In the genomic region with DNA sequence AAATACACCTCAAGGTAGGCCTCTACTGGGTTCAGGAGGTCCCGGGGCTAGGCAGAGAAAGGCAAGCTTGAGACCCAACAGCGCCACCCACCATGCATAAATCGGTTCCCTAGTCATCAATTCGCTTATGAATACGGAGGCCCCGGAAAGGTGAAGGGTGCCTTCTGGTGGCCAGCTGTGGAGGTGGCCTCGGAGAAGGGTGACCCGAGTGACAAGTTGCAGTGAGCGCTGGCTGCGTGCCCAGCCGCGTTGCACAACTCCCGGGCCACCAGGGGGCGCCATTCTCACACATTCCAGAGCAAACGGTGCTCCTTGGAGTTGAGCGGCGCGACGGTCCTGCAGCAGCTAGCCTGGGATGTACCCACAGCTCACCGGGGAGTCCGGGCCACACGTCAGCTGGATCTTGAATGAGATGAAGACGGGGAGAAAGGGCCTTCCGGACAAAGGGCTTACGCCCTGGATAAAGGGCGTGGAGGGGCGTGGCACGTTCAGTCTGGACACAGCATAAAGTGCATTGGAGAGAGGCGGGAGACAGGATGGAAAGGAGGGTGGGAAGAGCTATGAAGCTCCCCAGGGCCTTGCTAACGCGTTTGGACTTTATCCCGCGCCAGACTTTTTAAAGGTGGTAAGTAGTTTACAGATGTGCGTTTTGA, we compare ENCODE assay signal across 1 cellular context.
TF ChIP-seq lines count a peak whose summit lies in the region.

No MANE protein-coding gene starts in this region.

TF ChIP-seq in K562, 482 proteins besides CTCF, POLR2A, EP300 and RAD21 (continued from another document and continues in another):
- TF ChIP-seq, protein P1, sequence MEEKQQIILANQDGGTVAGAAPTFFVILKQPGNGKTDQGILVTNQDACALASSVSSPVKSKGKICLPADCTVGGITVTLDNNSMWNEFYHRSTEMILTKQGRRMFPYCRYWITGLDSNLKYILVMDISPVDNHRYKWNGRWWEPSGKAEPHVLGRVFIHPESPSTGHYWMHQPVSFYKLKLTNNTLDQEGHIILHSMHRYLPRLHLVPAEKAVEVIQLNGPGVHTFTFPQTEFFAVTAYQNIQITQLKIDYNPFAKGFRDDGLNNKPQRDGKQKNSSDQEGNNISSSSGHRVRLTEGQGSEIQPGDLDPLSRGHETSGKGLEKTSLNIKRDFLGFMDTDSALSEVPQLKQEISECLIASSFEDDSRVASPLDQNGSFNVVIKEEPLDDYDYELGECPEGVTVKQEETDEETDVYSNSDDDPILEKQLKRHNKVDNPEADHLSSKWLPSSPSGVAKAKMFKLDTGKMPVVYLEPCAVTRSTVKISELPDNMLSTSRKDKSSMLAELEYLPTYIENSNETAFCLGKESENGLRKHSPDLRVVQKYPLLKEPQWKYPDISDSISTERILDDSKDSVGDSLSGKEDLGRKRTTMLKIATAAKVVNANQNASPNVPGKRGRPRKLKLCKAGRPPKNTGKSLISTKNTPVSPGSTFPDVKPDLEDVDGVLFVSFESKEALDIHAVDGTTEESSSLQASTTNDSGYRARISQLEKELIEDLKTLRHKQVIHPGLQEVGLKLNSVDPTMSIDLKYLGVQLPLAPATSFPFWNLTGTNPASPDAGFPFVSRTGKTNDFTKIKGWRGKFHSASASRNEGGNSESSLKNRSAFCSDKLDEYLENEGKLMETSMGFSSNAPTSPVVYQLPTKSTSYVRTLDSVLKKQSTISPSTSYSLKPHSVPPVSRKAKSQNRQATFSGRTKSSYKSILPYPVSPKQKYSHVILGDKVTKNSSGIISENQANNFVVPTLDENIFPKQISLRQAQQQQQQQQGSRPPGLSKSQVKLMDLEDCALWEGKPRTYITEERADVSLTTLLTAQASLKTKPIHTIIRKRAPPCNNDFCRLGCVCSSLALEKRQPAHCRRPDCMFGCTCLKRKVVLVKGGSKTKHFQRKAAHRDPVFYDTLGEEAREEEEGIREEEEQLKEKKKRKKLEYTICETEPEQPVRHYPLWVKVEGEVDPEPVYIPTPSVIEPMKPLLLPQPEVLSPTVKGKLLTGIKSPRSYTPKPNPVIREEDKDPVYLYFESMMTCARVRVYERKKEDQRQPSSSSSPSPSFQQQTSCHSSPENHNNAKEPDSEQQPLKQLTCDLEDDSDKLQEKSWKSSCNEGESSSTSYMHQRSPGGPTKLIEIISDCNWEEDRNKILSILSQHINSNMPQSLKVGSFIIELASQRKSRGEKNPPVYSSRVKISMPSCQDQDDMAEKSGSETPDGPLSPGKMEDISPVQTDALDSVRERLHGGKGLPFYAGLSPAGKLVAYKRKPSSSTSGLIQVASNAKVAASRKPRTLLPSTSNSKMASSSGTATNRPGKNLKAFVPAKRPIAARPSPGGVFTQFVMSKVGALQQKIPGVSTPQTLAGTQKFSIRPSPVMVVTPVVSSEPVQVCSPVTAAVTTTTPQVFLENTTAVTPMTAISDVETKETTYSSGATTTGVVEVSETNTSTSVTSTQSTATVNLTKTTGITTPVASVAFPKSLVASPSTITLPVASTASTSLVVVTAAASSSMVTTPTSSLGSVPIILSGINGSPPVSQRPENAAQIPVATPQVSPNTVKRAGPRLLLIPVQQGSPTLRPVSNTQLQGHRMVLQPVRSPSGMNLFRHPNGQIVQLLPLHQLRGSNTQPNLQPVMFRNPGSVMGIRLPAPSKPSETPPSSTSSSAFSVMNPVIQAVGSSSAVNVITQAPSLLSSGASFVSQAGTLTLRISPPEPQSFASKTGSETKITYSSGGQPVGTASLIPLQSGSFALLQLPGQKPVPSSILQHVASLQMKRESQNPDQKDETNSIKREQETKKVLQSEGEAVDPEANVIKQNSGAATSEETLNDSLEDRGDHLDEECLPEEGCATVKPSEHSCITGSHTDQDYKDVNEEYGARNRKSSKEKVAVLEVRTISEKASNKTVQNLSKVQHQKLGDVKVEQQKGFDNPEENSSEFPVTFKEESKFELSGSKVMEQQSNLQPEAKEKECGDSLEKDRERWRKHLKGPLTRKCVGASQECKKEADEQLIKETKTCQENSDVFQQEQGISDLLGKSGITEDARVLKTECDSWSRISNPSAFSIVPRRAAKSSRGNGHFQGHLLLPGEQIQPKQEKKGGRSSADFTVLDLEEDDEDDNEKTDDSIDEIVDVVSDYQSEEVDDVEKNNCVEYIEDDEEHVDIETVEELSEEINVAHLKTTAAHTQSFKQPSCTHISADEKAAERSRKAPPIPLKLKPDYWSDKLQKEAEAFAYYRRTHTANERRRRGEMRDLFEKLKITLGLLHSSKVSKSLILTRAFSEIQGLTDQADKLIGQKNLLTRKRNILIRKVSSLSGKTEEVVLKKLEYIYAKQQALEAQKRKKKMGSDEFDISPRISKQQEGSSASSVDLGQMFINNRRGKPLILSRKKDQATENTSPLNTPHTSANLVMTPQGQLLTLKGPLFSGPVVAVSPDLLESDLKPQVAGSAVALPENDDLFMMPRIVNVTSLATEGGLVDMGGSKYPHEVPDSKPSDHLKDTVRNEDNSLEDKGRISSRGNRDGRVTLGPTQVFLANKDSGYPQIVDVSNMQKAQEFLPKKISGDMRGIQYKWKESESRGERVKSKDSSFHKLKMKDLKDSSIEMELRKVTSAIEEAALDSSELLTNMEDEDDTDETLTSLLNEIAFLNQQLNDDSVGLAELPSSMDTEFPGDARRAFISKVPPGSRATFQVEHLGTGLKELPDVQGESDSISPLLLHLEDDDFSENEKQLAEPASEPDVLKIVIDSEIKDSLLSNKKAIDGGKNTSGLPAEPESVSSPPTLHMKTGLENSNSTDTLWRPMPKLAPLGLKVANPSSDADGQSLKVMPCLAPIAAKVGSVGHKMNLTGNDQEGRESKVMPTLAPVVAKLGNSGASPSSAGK (IDR thresholded peaks at IDR 0.05): peak; percentile 92
- TF ChIP-seq, protein P2, sequence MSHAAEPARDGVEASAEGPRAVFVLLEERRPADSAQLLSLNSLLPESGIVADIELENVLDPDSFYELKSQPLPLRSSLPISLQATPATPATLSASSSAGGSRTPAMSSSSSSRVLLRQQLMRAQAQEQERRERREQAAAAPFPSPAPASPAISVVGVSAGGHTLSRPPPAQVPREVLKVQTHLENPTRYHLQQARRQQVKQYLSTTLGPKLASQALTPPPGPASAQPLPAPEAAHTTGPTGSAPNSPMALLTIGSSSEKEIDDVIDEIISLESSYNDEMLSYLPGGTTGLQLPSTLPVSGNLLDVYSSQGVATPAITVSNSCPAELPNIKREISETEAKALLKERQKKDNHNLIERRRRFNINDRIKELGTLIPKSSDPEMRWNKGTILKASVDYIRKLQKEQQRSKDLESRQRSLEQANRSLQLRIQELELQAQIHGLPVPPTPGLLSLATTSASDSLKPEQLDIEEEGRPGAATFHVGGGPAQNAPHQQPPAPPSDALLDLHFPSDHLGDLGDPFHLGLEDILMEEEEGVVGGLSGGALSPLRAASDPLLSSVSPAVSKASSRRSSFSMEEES (CRISPR knock-in tag; IDR thresholded peaks at IDR 0.05): no peak
- TF ChIP-seq STAT5B (CRISPR knock-in tag; IDR thresholded peaks at IDR 0.05): no peak
- no peak for TF ChIP-seq PRMT5 (CRISPR knock-in tag; IDR thresholded peaks at IDR 0.05)
- no peak for TF ChIP-seq ZNF696 (CRISPR knock-in tag; conservative IDR thresholded peaks at IDR 0.05)
- TF ChIP-seq, protein P3, sequence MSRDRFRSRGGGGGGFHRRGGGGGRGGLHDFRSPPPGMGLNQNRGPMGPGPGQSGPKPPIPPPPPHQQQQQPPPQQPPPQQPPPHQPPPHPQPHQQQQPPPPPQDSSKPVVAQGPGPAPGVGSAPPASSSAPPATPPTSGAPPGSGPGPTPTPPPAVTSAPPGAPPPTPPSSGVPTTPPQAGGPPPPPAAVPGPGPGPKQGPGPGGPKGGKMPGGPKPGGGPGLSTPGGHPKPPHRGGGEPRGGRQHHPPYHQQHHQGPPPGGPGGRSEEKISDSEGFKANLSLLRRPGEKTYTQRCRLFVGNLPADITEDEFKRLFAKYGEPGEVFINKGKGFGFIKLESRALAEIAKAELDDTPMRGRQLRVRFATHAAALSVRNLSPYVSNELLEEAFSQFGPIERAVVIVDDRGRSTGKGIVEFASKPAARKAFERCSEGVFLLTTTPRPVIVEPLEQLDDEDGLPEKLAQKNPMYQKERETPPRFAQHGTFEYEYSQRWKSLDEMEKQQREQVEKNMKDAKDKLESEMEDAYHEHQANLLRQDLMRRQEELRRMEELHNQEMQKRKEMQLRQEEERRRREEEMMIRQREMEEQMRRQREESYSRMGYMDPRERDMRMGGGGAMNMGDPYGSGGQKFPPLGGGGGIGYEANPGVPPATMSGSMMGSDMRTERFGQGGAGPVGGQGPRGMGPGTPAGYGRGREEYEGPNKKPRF (IDR thresholded peaks at IDR 0.05; ENCODE audit: low read depth, low read length): no peak
- TF ChIP-seq SNRNP70 (optimal IDR thresholded peaks at IDR 0.05; ENCODE audit: low read depth, low read length): no peak
- no peak for TF ChIP-seq GABPA (tag; conservative IDR thresholded peaks at IDR 0.05; ENCODE audit: low read depth)
- TF ChIP-seq PHTF2 (CRISPR knock-in tag; IDR thresholded peaks at IDR 0.05): no peak
- TF ChIP-seq, protein P4, sequence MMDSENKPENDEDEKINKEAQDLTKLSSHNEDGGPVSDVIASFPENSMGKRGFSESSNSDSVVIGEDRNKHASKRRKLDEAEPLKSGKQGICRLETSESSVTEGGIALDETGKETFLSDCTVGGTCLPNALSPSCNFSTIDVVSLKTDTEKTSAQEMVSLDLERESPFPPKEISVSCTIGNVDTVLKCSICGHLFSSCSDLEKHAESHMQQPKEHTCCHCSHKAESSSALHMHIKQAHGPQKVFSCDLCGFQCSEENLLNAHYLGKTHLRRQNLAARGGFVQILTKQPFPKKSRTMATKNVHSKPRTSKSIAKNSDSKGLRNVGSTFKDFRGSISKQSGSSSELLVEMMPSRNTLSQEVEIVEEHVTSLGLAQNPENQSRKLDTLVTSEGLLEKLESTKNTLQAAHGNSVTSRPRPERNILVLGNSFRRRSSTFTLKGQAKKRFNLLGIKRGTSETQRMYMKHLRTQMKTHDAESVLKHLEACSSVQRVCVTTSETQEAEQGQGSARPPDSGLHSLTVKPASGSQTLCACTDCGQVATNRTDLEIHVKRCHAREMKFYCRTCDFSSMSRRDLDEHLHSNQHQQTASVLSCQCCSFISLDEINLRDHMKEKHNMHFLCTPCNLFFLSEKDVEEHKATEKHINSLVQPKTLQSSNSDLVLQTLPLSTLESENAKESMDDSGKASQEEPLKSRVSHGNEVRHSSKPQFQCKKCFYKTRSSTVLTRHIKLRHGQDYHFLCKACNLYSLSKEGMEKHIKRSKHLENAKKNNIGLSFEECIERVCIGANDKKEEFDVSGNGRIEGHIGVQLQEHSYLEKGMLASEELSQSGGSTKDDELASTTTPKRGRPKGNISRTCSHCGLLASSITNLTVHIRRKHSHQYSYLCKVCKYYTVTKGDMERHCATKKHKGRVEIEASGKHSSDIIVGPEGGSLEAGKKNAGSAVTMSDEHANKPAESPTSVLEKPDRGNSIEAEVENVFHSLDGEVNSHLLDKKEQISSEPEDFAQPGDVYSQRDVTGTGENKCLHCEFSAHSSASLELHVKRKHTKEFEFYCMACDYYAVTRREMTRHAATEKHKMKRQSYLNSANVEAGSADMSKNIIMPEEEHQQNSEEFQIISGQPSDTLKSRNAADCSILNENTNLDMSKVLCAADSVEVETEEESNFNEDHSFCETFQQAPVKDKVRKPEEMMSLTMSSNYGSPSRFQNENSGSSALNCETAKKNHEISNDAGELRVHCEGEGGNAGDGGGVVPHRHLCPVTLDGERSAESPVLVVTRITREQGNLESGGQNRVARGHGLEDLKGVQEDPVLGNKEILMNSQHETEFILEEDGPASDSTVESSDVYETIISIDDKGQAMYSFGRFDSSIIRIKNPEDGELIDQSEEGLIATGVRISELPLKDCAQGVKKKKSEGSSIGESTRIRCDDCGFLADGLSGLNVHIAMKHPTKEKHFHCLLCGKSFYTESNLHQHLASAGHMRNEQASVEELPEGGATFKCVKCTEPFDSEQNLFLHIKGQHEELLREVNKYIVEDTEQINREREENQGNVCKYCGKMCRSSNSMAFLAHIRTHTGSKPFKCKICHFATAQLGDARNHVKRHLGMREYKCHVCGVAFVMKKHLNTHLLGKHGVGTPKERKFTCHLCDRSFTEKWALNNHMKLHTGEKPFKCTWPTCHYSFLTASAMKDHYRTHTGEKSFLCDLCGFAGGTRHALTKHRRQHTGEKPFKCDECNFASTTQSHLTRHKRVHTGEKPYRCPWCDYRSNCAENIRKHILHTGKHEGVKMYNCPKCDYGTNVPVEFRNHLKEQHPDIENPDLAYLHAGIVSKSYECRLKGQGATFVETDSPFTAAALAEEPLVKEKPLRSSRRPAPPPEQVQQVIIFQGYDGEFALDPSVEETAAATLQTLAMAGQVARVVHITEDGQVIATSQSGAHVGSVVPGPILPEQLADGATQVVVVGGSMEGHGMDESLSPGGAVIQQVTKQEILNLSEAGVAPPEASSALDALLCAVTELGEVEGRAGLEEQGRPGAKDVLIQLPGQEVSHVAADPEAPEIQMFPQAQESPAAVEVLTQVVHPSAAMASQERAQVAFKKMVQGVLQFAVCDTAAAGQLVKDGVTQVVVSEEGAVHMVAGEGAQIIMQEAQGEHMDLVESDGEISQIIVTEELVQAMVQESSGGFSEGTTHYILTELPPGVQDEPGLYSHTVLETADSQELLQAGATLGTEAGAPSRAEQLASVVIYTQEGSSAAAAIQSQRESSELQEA (IDR thresholded peaks at IDR 0.05; ENCODE audit: low read depth): no peak
- TF ChIP-seq NCOA1 (IDR thresholded peaks at IDR 0.05; ENCODE audit: low read depth): no peak
- TF ChIP-seq ZNF695 (CRISPR knock-in tag; IDR thresholded peaks at IDR 0.05): no peak
- TF ChIP-seq SMAD4 (CRISPR knock-in tag; conservative IDR thresholded peaks at IDR 0.05): peak; percentile 56; the same call in 1 of the 2 replicates
- peak in 1 of 2 experiments; percentile 79; a peak in 1 of 3 replicates for TF ChIP-seq CBX3 (IDR thresholded peaks at IDR 0.05; ENCODE audit: borderline replicate concordance in 1 of 2, low read length in 2 of 2)
- no peak for TF ChIP-seq PCBP2 (IDR thresholded peaks at IDR 0.05; ENCODE audit: low read depth, low read length, poor library complexity, severe bottlenecking)
- no peak for TF ChIP-seq ZNF830 (CRISPR knock-in tag; IDR thresholded peaks at IDR 0.05)
- TF ChIP-seq ZFX (CRISPR knock-in tag; IDR thresholded peaks at IDR 0.05): no peak
- TF ChIP-seq, protein P5, sequence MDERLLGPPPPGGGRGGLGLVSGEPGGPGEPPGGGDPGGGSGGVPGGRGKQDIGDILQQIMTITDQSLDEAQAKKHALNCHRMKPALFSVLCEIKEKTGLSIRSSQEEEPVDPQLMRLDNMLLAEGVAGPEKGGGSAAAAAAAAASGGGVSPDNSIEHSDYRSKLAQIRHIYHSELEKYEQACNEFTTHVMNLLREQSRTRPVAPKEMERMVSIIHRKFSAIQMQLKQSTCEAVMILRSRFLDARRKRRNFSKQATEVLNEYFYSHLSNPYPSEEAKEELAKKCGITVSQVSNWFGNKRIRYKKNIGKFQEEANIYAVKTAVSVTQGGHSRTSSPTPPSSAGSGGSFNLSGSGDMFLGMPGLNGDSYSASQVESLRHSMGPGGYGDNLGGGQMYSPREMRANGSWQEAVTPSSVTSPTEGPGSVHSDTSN (CRISPR knock-in tag; IDR thresholded peaks at IDR 0.05; ENCODE audit: low read depth): 0 out of 2 replicates have a peak, but pooled peaks have one; percentile 17
- TF ChIP-seq, protein P5 (tag; conservative IDR thresholded peaks at IDR 0.05; ENCODE audit: low read depth): peak; percentile 65
- TF ChIP-seq TGIF2 (CRISPR knock-in tag; IDR thresholded peaks at IDR 0.05): no peak
- TF ChIP-seq RBM34 (IDR thresholded peaks at IDR 0.05; ENCODE audit: borderline replicate concordance, insufficient read depth, low read length): no peak
- peak; percentile 61 for TF ChIP-seq KLF13 (tag; IDR thresholded peaks at IDR 0.05; ENCODE audit: borderline replicate concordance, low read depth)
- TF ChIP-seq NBN (IDR thresholded peaks at IDR 0.05; ENCODE audit: low read depth): peak; percentile 82
- no peak for TF ChIP-seq KAT2B (IDR thresholded peaks at IDR 0.05; ENCODE audit: low read depth, low read length)
